In the genomic region with DNA sequence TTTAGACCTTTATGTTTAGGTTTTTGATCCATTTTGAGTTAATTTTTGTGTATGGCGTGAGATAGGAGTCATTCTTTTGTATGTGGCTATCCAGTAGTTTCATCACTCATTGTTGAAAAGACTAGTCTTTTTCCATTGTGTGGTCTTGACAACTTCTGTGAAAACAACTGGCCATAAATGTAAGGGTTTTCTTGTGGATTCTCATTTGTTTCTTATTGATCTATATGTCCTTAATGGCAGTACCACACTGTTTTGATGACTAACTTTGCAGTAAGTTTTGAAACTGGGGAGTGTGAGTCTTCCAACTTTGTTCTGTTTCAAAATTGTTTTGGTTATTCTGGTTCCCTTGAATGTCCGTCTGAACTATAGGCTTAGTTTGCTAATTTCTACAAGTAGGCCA, we compare ENCODE assay signal across 17 cellular contexts. TPM values are rescaled to one million over a fixed set of nuclear protein-coding genes. Genes with fewer than 3 reads are reported as not detected.
DNase-seq lines count a peak whose midpoint lies in the region; ATAC-seq, FAIRE-seq and TF ChIP-seq lines count a peak whose summit lies in the region.
"Had no signal": no experiment of that assay in that cellular context is flagged by ENCODE, and none has a peak within 500 bp of the region (broad histone marks: within the 10 kb centered on the region; RNA-seq: fewer than 3 reads in every experiment).

No MANE protein-coding gene starts in this region.

- H3K79me2 ChIP-seq in smooth muscle cell (ENCODE audit: low read depth), result peaks cover 100% of the 10 kb centered on the region

- peaks cover 13% of the 10 kb centered on the region for H3K4me1 ChIP-seq in CD8-positive, alpha-beta T cell (ENCODE audit: insufficient read depth, low read length)
- peaks cover 20% of the 10 kb centered on the region for H3K4me1 ChIP-seq in smooth muscle cell (ENCODE audit: low read depth)
- H3K4me1 ChIP-seq: BLaER1 had no signal

- H3K4me1 Mint-ChIP-seq in CD8-positive, alpha-beta T cell (ENCODE audit: low read depth), result peaks cover 79% of the 10 kb centered on the region
- peaks cover 58 to 82% of the 10 kb centered on the region in 2 donors for H3K4me1 Mint-ChIP-seq in effector memory CD8-positive, alpha-beta T cell (ENCODE audit: low read depth in 2 of 2)

- WGBS in smooth muscle cell (ENCODE audit: low lambda C conversion rate), result 73% methylated on average over 2 of the region's 2 CpGs

- no peak overlapping the region for H2AFZ ChIP-seq in smooth muscle cell (ENCODE audit: low read depth)

- no peak overlapping the region for H3K4me2 ChIP-seq in smooth muscle cell
- H3K4me2 ChIP-seq: BLaER1 had no signal

- peaks cover 40% of the 10 kb centered on the region for H3K9me3 Mint-ChIP-seq in CD8-positive, alpha-beta T cell
- H3K9me3 Mint-ChIP-seq in effector memory CD8-positive, alpha-beta T cell, result peaks cover 0 to 1% of the 10 kb centered on the region in 2 donors

- no peak overlapping the region for H3K27ac Mint-ChIP-seq in CD8-positive, alpha-beta T cell
- H3K27ac Mint-ChIP-seq in effector memory CD8-positive, alpha-beta T cell, result no peak overlapping the region

- no peak overlapping the region for H3K9ac ChIP-seq in smooth muscle cell (ENCODE audit: low read depth)
- H3K9ac ChIP-seq: BLaER1 had no signal

- no peak for DNase-seq in CD8-positive, alpha-beta T cell
- DNase-seq in H54 (ENCODE audit: insufficient read length, low spot score), result no peak
- DNase-seq in effector memory CD8-positive, alpha-beta T cell, result no peak
- DNase-seq in smooth muscle cell (lab: John Stamatoyannopoulos, UW; ENCODE audit: unreplicated experiment), result no peak
- DNase-seq in AG08396 (ENCODE audit: low spot score), result no peak
- no peak for DNase-seq in effector CD4-positive, alpha-beta T cell
- DNase-seq: COR-L47, DMS153, EL, H7, Karpas-422, NCI-H1105 treated with DMSO at 0.1 percent for 48 hours, NCI-H187 treated with DMSO at 0.1 percent for 48 hours, NCI-H446 had no signal

- CTCF ChIA-PET in CD8-positive, alpha-beta T cell (lab: Charles Lee), result no interaction called here

- H3K9me3 ChIP-seq in CD8-positive, alpha-beta T cell (ENCODE audit: low read length), result peaks cover 5% of the 10 kb centered on the region
- no peaks in the 10 kb centered on the region for H3K9me3 ChIP-seq in smooth muscle cell (replicated peaks; ENCODE audit: low read depth)

- intact Hi-C loops in CD8-positive, alpha-beta T cell (cut with DNase I, micrococcal nuclease), result loop anchor here in 1 of 2 experiments (10.0 kb wide), 1 partner anchor 1658 kb away; no protein-coding TSS in a partner anchor

- no peaks in the 10 kb centered on the region for H3K27me3 ChIP-seq in CD8-positive, alpha-beta T cell (ENCODE audit: insufficient read depth, low read length)
- no peaks in the 10 kb centered on the region for H3K27me3 ChIP-seq in smooth muscle cell (ENCODE audit: low read depth)
- H3K27me3 ChIP-seq: BLaER1 had no signal

- no peaks in the 10 kb centered on the region for H3K36me3 ChIP-seq in CD8-positive, alpha-beta T cell (ENCODE audit: insufficient read depth, low read length)
- H3K36me3 ChIP-seq in smooth muscle cell (ENCODE audit: low read depth), result no peaks in the 10 kb centered on the region

- H3K4me3 ChIP-seq in CD8-positive, alpha-beta T cell (ENCODE audit: low read depth, low read length), result no peak overlapping the region
- H3K4me3 ChIP-seq in smooth muscle cell, result no peak overlapping the region
- H3K4me3 ChIP-seq: BLaER1 had no signal

- H4K20me1 ChIP-seq in smooth muscle cell (ENCODE audit: low read depth), result peaks cover 100% of the 10 kb centered on the region

- H3K27me3 Mint-ChIP-seq in CD8-positive, alpha-beta T cell (ENCODE audit: low read depth), result no peaks in the 10 kb centered on the region
- H3K27me3 Mint-ChIP-seq in effector memory CD8-positive, alpha-beta T cell, result no peaks in the 10 kb centered on the region

- H3K27ac ChIP-seq in CD8-positive, alpha-beta T cell (ENCODE audit: low read depth, low read length), result no peak overlapping the region
- H3K27ac ChIP-seq in smooth muscle cell (ENCODE audit: low read depth), result peak overlapping the region; percentile 44
- H3K27ac ChIP-seq: BLaER1, RWPE1 had no signal

- H3K4me3 Mint-ChIP-seq in CD8-positive, alpha-beta T cell, result peak overlapping the region; percentile 26
- H3K4me3 Mint-ChIP-seq in effector memory CD8-positive, alpha-beta T cell, result peak overlapping the region; percentile 8 to 34

- POLR2A ChIA-PET in CD8-positive, alpha-beta T cell (lab: Charles Lee), result no interaction called here

- no peak for ATAC-seq in CD8-positive, alpha-beta T cell
- no peak for ATAC-seq in effector memory CD8-positive, alpha-beta T cell (replicated peaks)
- ATAC-seq in HG03175 (IDR thresholded peaks at IDR 0.05; ENCODE audit: unreplicated experiment), result no peak

- peak; percentile 96 for FAIRE-seq in H54 (lab: Jason Lieb, UNC)

- peaks cover 61% of the 10 kb centered on the region for H3K36me3 Mint-ChIP-seq in CD8-positive, alpha-beta T cell
- peaks cover 9% of the 10 kb centered on the region for H3K36me3 Mint-ChIP-seq in effector memory CD8-positive, alpha-beta T cell (ENCODE audit: insufficient read depth)

- no peak for TF ChIP-seq POLR2A in H54 (IDR thresholded peaks at IDR 0.05; ENCODE audit: low read depth, low read length)

- peaks cover 42% of the 10 kb centered on the region for H3F3A ChIP-seq in smooth muscle cell (ENCODE audit: low read depth)

- TF ChIP-seq CTCF in CD8-positive, alpha-beta T cell (IDR thresholded peaks at IDR 0.05), result no peak
- TF ChIP-seq CTCF in smooth muscle cell (IDR thresholded peaks at IDR 0.05; ENCODE audit: borderline replicate concordance, insufficient read depth, poor library complexity, severe bottlenecking), result no peak

RNA-seq across cellular contexts. Expression of a gene that starts 16.3 kb away (rescaled TPM):
- 100 to 1,000 TPM; 185 to 190 TPM for total RNA-seq in CD8-positive, alpha-beta T cell
- 491 and 585 TPM in 2 replicates for total RNA-seq in smooth muscle cell
- 446 and 452 TPM in 2 replicates for polyA plus RNA-seq in smooth muscle cell
